In genomic region chr17:72710185-72710584, GRCh38 we compare ENCODE assay signal across 21 cellular contexts.
DNase-seq lines count a peak whose midpoint lies in the region; ATAC-seq, FAIRE-seq and TF ChIP-seq lines count a peak whose summit lies in the region.
"Had no signal": no experiment of that assay in that cellular context is flagged by ENCODE, and none has a peak within 500 bp of the region (broad histone marks: within the 10 kb centered on the region; RNA-seq: fewer than 3 reads in every experiment).

No MANE protein-coding gene starts in this region.

- H3K9me2 ChIP-seq in PC-3 (replicated peaks; ENCODE audit: low read length) = no peaks in the 10 kb centered on the region

- peak overlapping the region; percentile 13 for H3K4me2 ChIP-seq in PC-3 (ENCODE audit: low read length)
- no peak overlapping the region for H3K4me2 ChIP-seq in GM12878 (ENCODE audit: control insufficient read depth, insufficient read depth)

- H4K20me1 ChIP-seq in PC-3 (ENCODE audit: low read length) = no peaks in the 10 kb centered on the region
- no peaks in the 10 kb centered on the region for H4K20me1 ChIP-seq in GM12878 (ENCODE audit: control insufficient read depth, insufficient read depth)

- H3K9ac ChIP-seq in PC-3 (ENCODE audit: low read length) = peak overlapping the region; percentile 14; the same call in 1 of the 2 replicates
- H3K9ac ChIP-seq in GM12878 (ENCODE audit: control insufficient read depth, insufficient read depth, low read length) = no peak overlapping the region

- peaks cover 73% of the 10 kb centered on the region for H3K4me1 Mint-ChIP-seq in activated CD4-positive, alpha-beta T cell treated with anti-CD3 and anti-CD28 coated beads, Interleukin-2, amount 10 ng/mL, durations not matched to agents 7 days and 5 days
- H3K4me1 Mint-ChIP-seq: nephron, WTC11 had no signal

- peak overlapping the region; percentile 11 for H3K4me3 Mint-ChIP-seq in activated CD4-positive, alpha-beta T cell treated with anti-CD3 and anti-CD28 coated beads, Interleukin-2, amount 10 ng/mL, durations not matched to agents 7 days and 5 days
- H3K4me3 Mint-ChIP-seq: HFFc6, nephron, WTC11 had no signal

- CTCF ChIA-PET in activated CD4-positive, alpha-beta T cell treated with anti-CD3 and anti-CD28 coated beads, Interleukin-2, amount 10 ng/mL, durations not matched to agents 7 days and 5 days (lab: Charles Lee) = interaction anchor here (0.7 to 1.9 kb wide), 2 partner anchors 12 to 15 kb away, joined by 3 to 7 read pairs; no protein-coding TSS in a partner anchor
- CTCF ChIA-PET in PC-3 (lab: Charles Lee) = interaction anchor here (0.6 kb wide), 1 partner anchor 545 kb away, joined by 3 read pairs; no protein-coding TSS in a partner anchor
- CTCF ChIA-PET in GM12878 (lab: Yijun Ruan, JAX) = interaction anchor here (0.9 to 4.9 kb wide), 2 partner anchors 10 to 16 kb away, joined by 5 to 48 read pairs; no protein-coding TSS in a partner anchor

- H2AFZ ChIP-seq in PC-3 (ENCODE audit: low read length) (no peak overlapping the region), GM12878 (ENCODE audit: control insufficient read depth, low read depth, low read length) (no peak overlapping the region)

- POLR2A ChIA-PET in activated CD4-positive, alpha-beta T cell treated with anti-CD3 and anti-CD28 coated beads, Interleukin-2, amount 10 ng/mL, durations not matched to agents 7 days and 5 days (lab: Charles Lee) = no interaction called here
- POLR2A ChIA-PET in PC-3 (lab: Charles Lee; ENCODE audit: unreplicated experiment) (no interaction called here), GM12878 (lab: Charles Lee) (interaction anchor here (0.7 kb wide), 1 partner anchor 667 kb away, joined by 5 read pairs; no protein-coding TSS in a partner anchor)

- no peaks in the 10 kb centered on the region for H3K27me3 Mint-ChIP-seq in activated CD4-positive, alpha-beta T cell treated with anti-CD3 and anti-CD28 coated beads, Interleukin-2, amount 10 ng/mL, durations not matched to agents 7 days and 5 days

- no peak for TF ChIP-seq EP300 in GM12878 (IDR thresholded peaks at IDR 0.05; ENCODE audit: borderline replicate concordance in 1 of 2, control insufficient read depth in 1 of 2, low read depth in 2 of 2, low read length in 2 of 2)
- no peak for TF ChIP-seq EP300 in tibial nerve (IDR thresholded peaks at IDR 0.05)

- H3K79me2 ChIP-seq in PC-3 (ENCODE audit: low read length) (no peaks in the 10 kb centered on the region), GM12878 (ENCODE audit: control insufficient read depth, insufficient read depth, low read length) (no peaks in the 10 kb centered on the region)

- H3K4me1 ChIP-seq in PC-3 (ENCODE audit: insufficient read depth, low read length) (peaks cover 36% of the 10 kb centered on the region), GM12878 (ENCODE audit: control insufficient read depth, insufficient read depth, low read length) (peaks cover 10% of the 10 kb centered on the region; the same call in 1 of the 2 replicates), tibial nerve (no peaks in the 10 kb centered on the region)

- ATAC-seq in PC-3 (peak; percentile 81), GM12878 (peak; percentile 23; the same call in 1 of the 3 replicates)
- ATAC-seq: WTC11 had no signal

- DNase-seq in activated CD4-positive, alpha-beta T cell treated with anti-CD3 and anti-CD28 coated beads, Interleukin-2, amount 10 ng/mL, durations not matched to agents 7 days and 5 days = peak; percentile 16
- DNase-seq in activated CD4-positive, alpha-beta T cell treated with anti-CD3 and anti-CD28 coated beads, Interleukin-2, amount 50 U/mL, for 1 hour = no peak
- DNase-seq in PC-3 = peak; percentile 78
- no peak for DNase-seq in GM12878 (ENCODE audit: low read depth, low spot score)
- no peak for DNase-seq in activated CD4-positive, CD25-positive, alpha-beta regulatory T cell (lab: John Stamatoyannopoulos, UW)
- DNase-seq in activated gamma-delta T cell treated with Interleukin-2 at 50 U/mL for 16 hours = no peak
- no peak for DNase-seq in tibial nerve (ENCODE audit: low spot score in 2 of 2)
- DNase-seq: activated CD8-positive, alpha-beta memory T cell treated with anti-CD3 and anti-CD28 coated beads, Interleukin-2, amount 50 U/mL, for 48 hours; HFFc6; KBM-7; kidney glomerular epithelial cell; mesenchymal stem cell; NCI-H1092; NCI-H2107; NCI-H526; SHP77 treated with DMSO at 0.1 percent for 48 hours had no signal

- intact Hi-C loops in PC-3 (cut with micrococcal nuclease) = loop anchor here (10.0 kb wide), 1 partner anchor 285 kb away; no protein-coding TSS in a partner anchor
- intact Hi-C loops in GM12878 (cut with micrococcal nuclease; ENCODE audit: unreplicated experiment) = no loop called here

- in situ Hi-C loops in GM12878 (cut with MboI) = no loop called here

- no peak for TF ChIP-seq CTCF in PC-3 (conservative IDR thresholded peaks at IDR 0.05; ENCODE audit: low read depth, low read length)
- TF ChIP-seq CTCF in GM12878 (IDR thresholded peaks at IDR 0.05 in 2 of 3, conservative IDR thresholded peaks at IDR 0.05 in 1 of 3; ENCODE audit: control insufficient read depth in 2 of 3, extremely low read depth in 1 of 3, insufficient read depth in 1 of 3, low read depth in 3 of 3, low read length in 3 of 3) = no peak
- no peak for TF ChIP-seq CTCF in tibial nerve (IDR thresholded peaks at IDR 0.05)

- H3K27ac ChIP-seq in PC-3 (ENCODE audit: low read length) (peak overlapping the region; percentile 77), GM12878 (ENCODE audit: control insufficient read depth, insufficient read depth) (no peak overlapping the region), skin epidermis (peak overlapping the region in 13 of 21 experiments; percentile 30 to 75 (median 61)), tibial nerve (no peak overlapping the region)
- H3K27ac ChIP-seq: cardiac muscle cell, thoracic aorta had no signal

- no peak for TF ChIP-seq POLR2A in GM12878 (IDR thresholded peaks at IDR 0.05; ENCODE audit: low read depth, low read length)
- no peak for TF ChIP-seq POLR2A in tibial nerve (IDR thresholded peaks at IDR 0.05)

- TF ChIP-seq RAD21 in GM12878 (IDR thresholded peaks at IDR 0.05; ENCODE audit: insufficient read depth, low read depth, low read length) = no peak

- H3K36me3 Mint-ChIP-seq in activated CD4-positive, alpha-beta T cell treated with anti-CD3 and anti-CD28 coated beads, Interleukin-2, amount 10 ng/mL, durations not matched to agents 7 days and 5 days (ENCODE audit: low read depth) = peaks cover 63% of the 10 kb centered on the region

- 0 out of 2 replicates have a peak, but pooled peaks cover 5% of the 10 kb centered on the region for H3K9me3 ChIP-seq in PC-3 (ENCODE audit: low read length)
- H3K9me3 ChIP-seq in GM12878 (replicated peaks; ENCODE audit: control insufficient read depth, insufficient read depth, low read length) = no peaks in the 10 kb centered on the region
- H3K9me3 ChIP-seq in tibial nerve = peaks cover 0 to 26% (median 4%) of the 10 kb centered on the region in 4 donors
- H3K9me3 ChIP-seq: thoracic aorta had no signal

- H3K4me3 ChIP-seq in PC-3 (ENCODE audit: low read length) (no peak overlapping the region), GM12878 (no peak overlapping the region), skin epidermis (no peak overlapping the region), tibial nerve (no peak overlapping the region)
- H3K4me3 ChIP-seq: cardiac muscle cell, thoracic aorta had no signal

- SMC1A ChIA-PET in GM12878 (lab: Charles Lee; ENCODE audit: uncharacterized antibody, unreplicated experiment) = interaction anchor here (2.1 kb wide), 1 partner anchor 96 kb away, joined by 8 read pairs; no protein-coding TSS in a partner anchor

- no TSS peak for BruUV-seq in PC-3 (replicated peaks; lab: Mats Ljungman, UMichigan)
- no TSS peak for BruUV-seq in GM12878 (replicated peaks; lab: Mats Ljungman, UMichigan)

- no peak for FAIRE-seq in GM12878 (lab: Jason Lieb, UNC)

- H3K27ac Mint-ChIP-seq in activated CD4-positive, alpha-beta T cell treated with anti-CD3 and anti-CD28 coated beads, Interleukin-2, amount 10 ng/mL, durations not matched to agents 7 days and 5 days = peak overlapping the region; percentile 86
- H3K27ac Mint-ChIP-seq: nephron, WTC11 had no signal

- H3K36me3 ChIP-seq in PC-3 (ENCODE audit: low read depth, low read length) = peaks cover 9% of the 10 kb centered on the region; the same call in 1 of the 2 replicates
- H3K36me3 ChIP-seq in GM12878 (ENCODE audit: control insufficient read depth in 2 of 2, insufficient read depth in 2 of 2, low read length in 1 of 2) = no peaks in the 10 kb centered on the region
- no peaks in the 10 kb centered on the region for H3K36me3 ChIP-seq in tibial nerve
- H3K36me3 ChIP-seq: cardiac muscle cell, thoracic aorta had no signal

- no peaks in the 10 kb centered on the region for H3F3A ChIP-seq in PC-3 (ENCODE audit: low read length, unreplicated experiment)

- H3K9me3 Mint-ChIP-seq in activated CD4-positive, alpha-beta T cell treated with anti-CD3 and anti-CD28 coated beads, Interleukin-2, amount 10 ng/mL, durations not matched to agents 7 days and 5 days = peaks cover 32% of the 10 kb centered on the region

- no peaks in the 10 kb centered on the region for H3K27me3 ChIP-seq in PC-3 (ENCODE audit: low read length)
- no peaks in the 10 kb centered on the region for H3K27me3 ChIP-seq in GM12878 (replicated peaks in 1 of 2; ENCODE audit: control insufficient read depth in 2 of 2, insufficient read depth in 2 of 2, low read length in 1 of 2)
- no peaks in the 10 kb centered on the region for H3K27me3 ChIP-seq in tibial nerve
- H3K27me3 ChIP-seq: cardiac muscle cell had no signal

- RAD21 ChIA-PET in GM12878 (lab: Charles Lee; ENCODE audit: unreplicated experiment) = interaction anchor here (0.9 to 1.8 kb wide), 2 partner anchors 17 to 154 kb away, joined by 3 to 5 read pairs; no protein-coding TSS in a partner anchor

TF ChIP-seq in GM12878, 131 proteins besides CTCF, POLR2A, EP300 and RAD21:
- TF ChIP-seq CBX5 (IDR thresholded peaks at IDR 0.05; ENCODE audit: low read depth) (no peak), SPI1 (IDR thresholded peaks at IDR 0.05; ENCODE audit: borderline replicate concordance, insufficient read depth, low read depth, low read length) (peak; percentile 41; the same call in 1 of the 2 replicates)

Comparison
In these comparisons a context has a peak if more than half of its experiments do, and no peak if none do; other contexts are left out.
1. DNase-seq: peak in activated CD4-positive, alpha-beta T cell treated with anti-CD3 and anti-CD28 coated beads, Interleukin-2, amount 10 ng/mL, durations not matched to agents 7 days and 5 days (single experiment) and PC-3 (single experiment); none in activated CD4-positive, alpha-beta T cell treated with anti-CD3 and anti-CD28 coated beads, Interleukin-2, amount 50 U/mL, for 1 hour (single experiment), GM12878 (single experiment), activated CD4-positive, CD25-positive, alpha-beta regulatory T cell (0 of 4), activated gamma-delta T cell treated with Interleukin-2 at 50 U/mL for 16 hours (single experiment) and tibial nerve (0 of 2).
2. H3K27ac ChIP-seq: peak in PC-3 (single experiment) and skin epidermis (13 of 21); none in GM12878 (single experiment) and tibial nerve (0 of 4).